ENCODE assay signal across 13 cellular contexts in the genomic region with DNA sequence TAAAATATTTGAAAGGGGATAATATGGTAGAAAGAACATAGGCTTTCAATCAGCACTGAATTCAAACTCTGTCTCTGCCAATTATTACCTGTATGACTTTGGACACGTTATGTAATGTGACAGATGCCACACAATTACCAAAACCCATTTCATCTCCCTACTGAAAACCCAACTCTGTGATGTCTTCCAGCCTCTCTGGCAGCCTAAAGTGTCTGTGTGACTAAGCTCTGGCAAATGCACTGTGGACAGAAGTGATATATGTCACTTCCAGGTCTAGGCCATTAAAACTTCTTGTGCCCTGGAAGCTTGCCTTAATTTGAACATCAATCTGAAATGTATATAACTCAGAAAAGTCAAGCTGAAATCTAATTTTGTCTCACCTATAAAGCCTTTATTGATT.
DNase-seq lines count a peak whose midpoint lies in the region; ATAC-seq and TF ChIP-seq lines count a peak whose summit lies in the region.
"Had no signal": no experiment of that assay in that cellular context is flagged by ENCODE, and none has a peak within 500 bp of the region (broad histone marks: within the 10 kb centered on the region; RNA-seq: fewer than 3 reads in every experiment).

No MANE protein-coding gene starts in this region.

- peaks cover 0 to 6% of the 10 kb centered on the region in 2 donors for H3K36me3 Mint-ChIP-seq in activated naive CD4-positive, alpha-beta T cell treated with anti-CD3 and anti-CD28 coated beads, Interleukin-2, amount 50 U/mL, for 72 hours
- H3K36me3 Mint-ChIP-seq: CD4-positive, CD25-positive, alpha-beta regulatory T cell had no signal

- peaks cover 5% of the 10 kb centered on the region in 2 donors for H3K9me3 Mint-ChIP-seq in activated naive CD4-positive, alpha-beta T cell treated with anti-CD3 and anti-CD28 coated beads, Interleukin-2, amount 50 U/mL, for 72 hours

- no peak overlapping the region for H3K27ac Mint-ChIP-seq in activated naive CD4-positive, alpha-beta T cell treated with anti-CD3 and anti-CD28 coated beads, Interleukin-2, amount 50 U/mL, for 72 hours
- H3K27ac Mint-ChIP-seq: CD4-positive, CD25-positive, alpha-beta regulatory T cell; GM23338 had no signal

- DNase-seq in EH (ENCODE audit: low read depth) (peak; percentile 43), M059J (ENCODE audit: low read depth) (peak; percentile 58), dedifferentiated amniotic fluid mesenchymal stem cell (ENCODE audit: extremely low spot score) (no peak), T-helper 2 cell (no peak)
- no peak for DNase-seq in activated naive CD4-positive, alpha-beta T cell treated with anti-CD3 and anti-CD28 coated beads, Interleukin-2, amount 50 U/mL, for 72 hours (ENCODE audit: low spot score in 2 of 2)
- no peak for DNase-seq in activated CD8-positive, alpha-beta memory T cell treated with anti-CD3 and anti-CD28 coated beads for 24 hours
- DNase-seq: AML-193; CD4-positive, CD25-positive, alpha-beta regulatory T cell; DMS53; H7; IMR-90 had no signal

- peak; percentile 58; the same call in 2 of the 3 replicates for ATAC-seq in SK-N-SH treated with all-trans-retinoic acid at 6 μM for 48 hours
- no peak for ATAC-seq in activated naive CD4-positive, alpha-beta T cell treated with anti-CD3 and anti-CD28 coated beads, Interleukin-2, amount 50 U/mL, for 72 hours
- ATAC-seq: GM23338 had no signal

TF ChIP-seq in SK-N-SH treated with all-trans-retinoic acid at 6 μM for 48 hours, 23 proteins besides CTCF, POLR2A, EP300 and RAD21:
- TF ChIP-seq ISL1 (CRISPR knock-in tag; IDR thresholded peaks at IDR 0.05) (peak; percentile 84), PPARA (CRISPR knock-in tag; IDR thresholded peaks at IDR 0.05; ENCODE audit: borderline replicate concordance) (no peak)
TF ChIP-seq in SK-N-SH treated with all-trans-retinoic acid at 6 μM for 48 hours: peak in this region for 1.

Comparison
In these comparisons a context has a peak if more than half of its experiments do, and no peak if none do; other contexts are left out.
1. DNase-seq: peak in EH (single experiment) and M059J (single experiment); none in dedifferentiated amniotic fluid mesenchymal stem cell (single experiment), activated naive CD4-positive, alpha-beta T cell treated with anti-CD3 and anti-CD28 coated beads, Interleukin-2, amount 50 U/mL, for 72 hours (0 of 2), activated CD8-positive, alpha-beta memory T cell treated with anti-CD3 and anti-CD28 coated beads for 24 hours (single experiment) and T-helper 2 cell (0 of 5).